Comparison of ENCODE assay signal across 24 cellular contexts in genomic region chr3:64316971-64317370, GRCh38.
DNase-seq lines count a peak whose midpoint lies in the region; ATAC-seq, FAIRE-seq and TF ChIP-seq lines count a peak whose summit lies in the region.
"Had no signal": no experiment of that assay in that cellular context is flagged by ENCODE, and none has a peak within 500 bp of the region (broad histone marks: within the 10 kb centered on the region; RNA-seq: fewer than 3 reads in every experiment).

No MANE protein-coding gene starts in this region.

- 0 out of 4 replicates have a peak, but pooled peaks cover 0 to 3% of the 10 kb centered on the region in 2 experiments for H3K79me1 ChIP-seq in IMR-90 (ENCODE audit: low read depth in 1 of 2, low read length in 2 of 2)

- H2AK9ac ChIP-seq in IMR-90 (replicated peaks; ENCODE audit: low read depth, low read length, poor library complexity) = no peak overlapping the region

- no CpG with 5 or more reads among the region's 4 CpGs for WGBS in IMR-90 (ENCODE audit: extremely low coverage in 2 of 2, insufficient read length in 1 of 2), 2 experiments

- no peaks in the 10 kb centered on the region for H3K9me3 ChIP-seq in IMR-90 (ENCODE audit: control insufficient read depth, insufficient read depth, low read length)
- H3K9me3 ChIP-seq in keratinocyte (ENCODE audit: control insufficient read depth, low read depth, low read length) = no peaks in the 10 kb centered on the region
- H3K9me3 ChIP-seq: heart left ventricle, upper lobe of left lung had no signal

- no peak overlapping the region for H3K4ac ChIP-seq in IMR-90 (ENCODE audit: low read depth, low read length)

- no peak overlapping the region for H3K23ac ChIP-seq in IMR-90 (ENCODE audit: low read depth, low read length)

- no peak overlapping the region for H2BK20ac ChIP-seq in IMR-90 (ENCODE audit: low read depth, low read length)

- ATAC-seq in IMR-90 (ENCODE audit: low read depth) (peak; percentile 52), HG03159 (IDR thresholded peaks at IDR 0.05; ENCODE audit: unreplicated experiment) (no peak)
- ATAC-seq in activated T-helper 17 cell treated with anti-CD3 and anti-CD28 coated beads, Interleukin-2, amount 50 U/mL, for 72 hours (replicated peaks) = no peak
- ATAC-seq: activated CD4-positive, alpha-beta T cell treated with anti-CD3 and anti-CD28 coated beads for 36 hours; heart left ventricle; natural killer cell treated with Interleukin-12 subunit alpha and Interleukin-12 subunit beta and Interleukin-15 and Interleukin-18, amount 100 ng/mL, for 72 hours; sciatic nerve had no signal

- FAIRE-seq in keratinocyte (lab: Jason Lieb, UNC) = peak; percentile 81
- FAIRE-seq: TTC549 had no signal

- H3K18ac ChIP-seq in IMR-90 (ENCODE audit: low read depth, low read length) = no peak overlapping the region

- H3K27ac Mint-ChIP-seq in activated T-helper 17 cell treated with anti-CD3 and anti-CD28 coated beads, Interleukin-2, amount 50 U/mL, for 72 hours = no peak overlapping the region
- H3K27ac Mint-ChIP-seq: activated CD4-positive, alpha-beta T cell treated with anti-CD3 and anti-CD28 coated beads for 36 hours; activated T-helper 2 cell treated with anti-CD3 and anti-CD28 coated beads, Interferon-gamma antibody, Interleukin-2, Interleukin-4, amounts not matched to agents 10 μg/mL and 5 μg/mL and 100 μg/mL, durations not matched to agents 14 hours and 24 hours and 36 hours; natural killer cell treated with Interleukin-12 subunit alpha and Interleukin-12 subunit beta and Interleukin-15 and Interleukin-18, amount 100 ng/mL, for 72 hours; stimulated activated naive CD8-positive, alpha-beta T cell treated with anti-CD3 and anti-CD28 coated beads, Interleukin-15, Interleukin-2, amounts not matched to agents 100 ng/mL and 50 ng/mL, for 24 hours had no signal

- H3K27me3 Mint-ChIP-seq in activated T-helper 17 cell treated with anti-CD3 and anti-CD28 coated beads, Interleukin-2, amount 50 U/mL, for 72 hours = peaks cover 5% of the 10 kb centered on the region
- H3K27me3 Mint-ChIP-seq: natural killer cell treated with Interleukin-12 subunit alpha and Interleukin-12 subunit beta and Interleukin-15 and Interleukin-18, amount 100 ng/mL, for 72 hours; stimulated activated naive CD8-positive, alpha-beta T cell treated with anti-CD3 and anti-CD28 coated beads, Interleukin-15, Interleukin-2, amounts not matched to agents 100 ng/mL and 50 ng/mL, for 24 hours had no signal

- H3K36me3 Mint-ChIP-seq in activated T-helper 17 cell treated with anti-CD3 and anti-CD28 coated beads, Interleukin-2, amount 50 U/mL, for 72 hours (ENCODE audit: low read depth) = no peaks in the 10 kb centered on the region
- H3K36me3 Mint-ChIP-seq: natural killer cell treated with Interleukin-12 subunit alpha and Interleukin-12 subunit beta and Interleukin-15 and Interleukin-18, amount 100 ng/mL, for 72 hours had no signal

- no peak overlapping the region for H2BK120ac ChIP-seq in IMR-90 (ENCODE audit: low read depth, low read length)

- no peak overlapping the region for H4K91ac ChIP-seq in IMR-90 (ENCODE audit: insufficient read depth, low read depth, low read length)

- POLR2A ChIA-PET in IMR-90 (lab: Charles Lee; ENCODE audit: unreplicated experiment) = no interaction called here

- TF ChIP-seq CTCF in IMR-90 (conservative IDR thresholded peaks at IDR 0.05; ENCODE audit: low read depth, low read length) = no peak
- TF ChIP-seq CTCF in brain microvascular endothelial cell (IDR thresholded peaks at IDR 0.05; ENCODE audit: low read depth, low read length, missing control alignments) = no peak
- no peak for TF ChIP-seq CTCF in keratinocyte (optimal IDR thresholded peaks at IDR 0.05 in 1 of 3, IDR thresholded peaks at IDR 0.05 in 1 of 3, conservative IDR thresholded peaks at IDR 0.05 in 1 of 3; ENCODE audit: extremely low read depth in 1 of 3, insufficient read depth in 2 of 3, low read length in 3 of 3)

- H3K9ac ChIP-seq in IMR-90 (ENCODE audit: low read depth, low read length) (no peak overlapping the region), keratinocyte (ENCODE audit: control insufficient read depth, extremely low read depth, insufficient read depth, low read length) (no peak overlapping the region)
- H3K9ac ChIP-seq: parathyroid adenoma had no signal

- H4K5ac ChIP-seq in IMR-90 (ENCODE audit: low read depth, low read length) = no peak overlapping the region

- no peaks in the 10 kb centered on the region for H3K9me3 Mint-ChIP-seq in activated T-helper 17 cell treated with anti-CD3 and anti-CD28 coated beads, Interleukin-2, amount 50 U/mL, for 72 hours
- H3K9me3 Mint-ChIP-seq: activated T-helper 2 cell treated with anti-CD3 and anti-CD28 coated beads, Interferon-gamma antibody, Interleukin-2, Interleukin-4, amounts not matched to agents 10 μg/mL and 5 μg/mL and 100 μg/mL, durations not matched to agents 14 hours and 24 hours and 36 hours; stimulated activated naive CD8-positive, alpha-beta T cell treated with anti-CD3 and anti-CD28 coated beads, Interleukin-15, Interleukin-2, amounts not matched to agents 100 ng/mL and 50 ng/mL, for 24 hours had no signal

- H3K9me1 ChIP-seq in IMR-90 (ENCODE audit: insufficient read depth, low read length) (peaks cover 3% of the 10 kb centered on the region; the same call in 1 of the 2 replicates), keratinocyte (ENCODE audit: control insufficient read depth, extremely low read depth, insufficient read depth, low read length) (no peaks in the 10 kb centered on the region)

- CTCF ChIA-PET in IMR-90 (lab: Yijun Ruan, JAX) = no interaction called here

- in situ Hi-C loops in ACHN (cut with HindIII; ENCODE audit: low pct_ligation_motif_present, low pct_unique_long_range_greater_than_20kb, low sequenced_read_pairs) = no loop called here
- in situ Hi-C loops in IMR-90 (cut with MboI; ENCODE audit: low sequenced_read_pairs) = no loop called here
- in situ Hi-C loops in brain microvascular endothelial cell (cut with HindIII; ENCODE audit: low pct_ligation_motif_present, low sequenced_read_pairs) = no loop called here

- H2AFZ ChIP-seq in IMR-90 (replicated peaks; ENCODE audit: low read length, poor library complexity) (no peak overlapping the region), keratinocyte (ENCODE audit: control insufficient read depth, low read length) (no peak overlapping the region)
- H2AFZ ChIP-seq: parathyroid adenoma had no signal

- H3K27ac ChIP-seq in IMR-90 (ENCODE audit: insufficient read depth, low read length) (no peak overlapping the region), brain microvascular endothelial cell (no peak overlapping the region), keratinocyte (ENCODE audit: control insufficient read depth, insufficient read depth, low read length) (no peak overlapping the region)
- H3K27ac ChIP-seq: C4-2B, cardiac muscle cell, heart left ventricle, HL-60, parathyroid adenoma, upper lobe of left lung had no signal

- H3K56ac ChIP-seq in IMR-90 (ENCODE audit: extremely low read depth, insufficient read depth, low read length) = no peak overlapping the region

- no peak overlapping the region for H3K4me3 Mint-ChIP-seq in activated T-helper 17 cell treated with anti-CD3 and anti-CD28 coated beads, Interleukin-2, amount 50 U/mL, for 72 hours
- H3K4me3 Mint-ChIP-seq: activated CD4-positive, alpha-beta T cell treated with anti-CD3 and anti-CD28 coated beads for 36 hours; natural killer cell treated with Interleukin-12 subunit alpha and Interleukin-12 subunit beta and Interleukin-15 and Interleukin-18, amount 100 ng/mL, for 72 hours; stimulated activated naive CD8-positive, alpha-beta T cell treated with anti-CD3 and anti-CD28 coated beads, Interleukin-15, Interleukin-2, amounts not matched to agents 100 ng/mL and 50 ng/mL, for 24 hours had no signal

- H3K14ac ChIP-seq in IMR-90 (replicated peaks; ENCODE audit: low read depth, low read length) = no peak overlapping the region

- H2BK15ac ChIP-seq in IMR-90 (ENCODE audit: low read depth, low read length) = no peak overlapping the region

- H4K20me1 ChIP-seq in IMR-90 (ENCODE audit: insufficient read depth, low read length) = no peaks in the 10 kb centered on the region
- no peaks in the 10 kb centered on the region for H4K20me1 ChIP-seq in keratinocyte (ENCODE audit: control insufficient read depth, extremely low read depth, insufficient read depth, low read length)

- TF ChIP-seq RAD21 in IMR-90 (IDR thresholded peaks at IDR 0.05; ENCODE audit: low read length) = no peak

- H3K27me3 ChIP-seq in IMR-90 (ENCODE audit: control insufficient read depth, insufficient read depth, low read length) = no peaks in the 10 kb centered on the region
- H3K27me3 ChIP-seq in brain microvascular endothelial cell (replicated peaks) = no peaks in the 10 kb centered on the region
- H3K27me3 ChIP-seq in keratinocyte (ENCODE audit: control insufficient read depth, extremely low read depth, insufficient read depth, low read length) = no peaks in the 10 kb centered on the region
- H3K27me3 ChIP-seq: cardiac muscle cell, heart left ventricle, upper lobe of left lung had no signal

- H3K4me1 Mint-ChIP-seq in activated T-helper 17 cell treated with anti-CD3 and anti-CD28 coated beads, Interleukin-2, amount 50 U/mL, for 72 hours = no peaks in the 10 kb centered on the region

- dilution Hi-C loops in IMR-90 (cut with HindIII; ENCODE audit: low sequenced_read_pairs, unreplicated experiment) (no loop called here), keratinocyte (cut with MboI; ENCODE audit: extremely low pct_ligation_motif_present, low sequenced_read_pairs) (no loop called here)

- DNase-seq in ACHN = peak; percentile 14
- peak; percentile 54 for DNase-seq in IMR-90
- peak; percentile 46 for DNase-seq in brain microvascular endothelial cell
- DNase-seq in keratinocyte (ENCODE audit: low read depth, low spot score) = peak; percentile 19
- DNase-seq in NCI-H1048 (lab: John Stamatoyannopoulos, UW) = no peak
- DNase-seq in SKM-1 treated with dmso at 0.1 percent for 144 hours (lab: John Stamatoyannopoulos, UW; ENCODE audit: unreplicated experiment) = no peak
- DNase-seq: activated CD4-positive, alpha-beta T cell treated with anti-CD3 and anti-CD28 coated beads for 36 hours; heart left ventricle; NCI-H1930; NCI-H446; NK-92 treated with Interleukin-12 subunit alpha and Interleukin-12 subunit beta, amount 100 ng/mL, for 24 hours; SW 1271; upper lobe of left lung had no signal

- no peak for TF ChIP-seq POLR2A in IMR-90 (IDR thresholded peaks at IDR 0.05; ENCODE audit: low read depth, low read length)

- intact Hi-C loops in IMR-90 (cut with micrococcal nuclease) = no loop called here

- H3K79me2 ChIP-seq in keratinocyte (ENCODE audit: control insufficient read depth, insufficient read depth, low read length) = no peaks in the 10 kb centered on the region
- H3K79me2 ChIP-seq: parathyroid adenoma had no signal

- no peak overlapping the region for H4K8ac ChIP-seq in IMR-90 (ENCODE audit: low read depth in 2 of 2, low read length in 2 of 2)

- H2BK5ac ChIP-seq in IMR-90 (ENCODE audit: low read depth, low read length, poor library complexity, severe bottlenecking) = no peak overlapping the region

- no peak overlapping the region for H3K4me3 ChIP-seq in IMR-90 (ENCODE audit: insufficient read depth, low read depth, low read length)
- no peak overlapping the region for H3K4me3 ChIP-seq in brain microvascular endothelial cell (ENCODE audit: low read depth, low read length)
- H3K4me3 ChIP-seq in keratinocyte (ENCODE audit: control insufficient read depth in 2 of 3, extremely low read depth in 1 of 3, insufficient read depth in 2 of 3, low read depth in 1 of 3, low read length in 3 of 3) = no peak overlapping the region
- H3K4me3 ChIP-seq: cardiac muscle cell, heart left ventricle, upper lobe of left lung had no signal

- no peak overlapping the region for H2AK5ac ChIP-seq in IMR-90 (ENCODE audit: low read depth, low read length)

- H3K36me3 ChIP-seq in IMR-90 (ENCODE audit: control insufficient read depth, insufficient read depth, low read length) (no peaks in the 10 kb centered on the region), brain microvascular endothelial cell (replicated peaks) (no peaks in the 10 kb centered on the region), keratinocyte (ENCODE audit: control insufficient read depth in 2 of 2, extremely low read depth in 1 of 2, insufficient read depth in 2 of 2, low read length in 2 of 2) (no peaks in the 10 kb centered on the region)
- H3K36me3 ChIP-seq: cardiac muscle cell, heart left ventricle, upper lobe of left lung had no signal

- peaks cover 2% of the 10 kb centered on the region; the same call in 1 of the 2 replicates for H3K4me1 ChIP-seq in IMR-90 (ENCODE audit: control insufficient read depth, insufficient read depth, low read length)
- peaks cover 25% of the 10 kb centered on the region for H3K4me1 ChIP-seq in keratinocyte (ENCODE audit: control insufficient read depth, extremely low read depth, insufficient read depth, low read length)
- H3K4me1 ChIP-seq: parathyroid adenoma had no signal

- no TSS peak for BruUV-seq in IMR-90 (replicated peaks; lab: Mats Ljungman, UMichigan)

- no peak overlapping the region for H3K4me2 ChIP-seq in IMR-90 (ENCODE audit: low read depth, low read length)
- no peak overlapping the region for H3K4me2 ChIP-seq in keratinocyte (ENCODE audit: control insufficient read depth, extremely low read depth, insufficient read depth, low read depth, low read length)

Comparison
In these comparisons a context has a peak if more than half of its experiments do, and no peak if none do; other contexts are left out.
1. DNase-seq: peak in ACHN (single experiment), IMR-90 (single experiment), brain microvascular endothelial cell (single experiment) and keratinocyte (single experiment); none in NCI-H1048 (single experiment) and SKM-1 treated with dmso at 0.1 percent for 144 hours (single experiment).